Comparison of ENCODE assay signal across 39 cellular contexts in genomic region chr10:126588024-126588423, GRCh38.
"Had no signal": no experiment of that assay in that cellular context is flagged by ENCODE, and none has a peak within 500 bp of the region (broad histone marks: within the 10 kb centered on the region; RNA-seq: fewer than 3 reads in every experiment).

No MANE protein-coding gene starts in this region.

- H3K4me1 Mint-ChIP-seq: activated B cell treated with CpG ODN at 0.5 μM for 24 hours; activated CD4-positive, alpha-beta T cell treated with anti-CD3 and anti-CD28 coated beads, Interleukin-2, amount 10 ng/mL, durations not matched to agents 24 days and 14 days; activated naive CD4-positive, alpha-beta T cell treated with anti-CD3 and anti-CD28 coated beads, Interleukin-2, amount 10 ng/mL, durations not matched to agents 7 days and 5 days; activated naive CD4-positive, alpha-beta T cell treated with anti-CD3 and anti-CD28 coated beads, Interleukin-2, amount 50 U/mL, for 24 hours; activated naive CD8-positive, alpha-beta T cell treated with anti-CD3 and anti-CD28 coated beads, Interleukin-2, amount 10 ng/mL, durations not matched to agents 7 days and 5 days; activated naive CD8-positive, alpha-beta T cell treated with anti-CD3 and anti-CD28 coated beads, Interleukin-2, amount 50 U/mL, for 24 hours; central memory CD8-positive, alpha-beta T cell had no signal

- ATAC-seq: activated CD8-positive, alpha-beta T cell treated with anti-CD3 and anti-CD28 coated beads for 36 hours; activated naive CD8-positive, alpha-beta T cell treated with anti-CD3 and anti-CD28 coated beads, Interleukin-2, amount 50 U/mL, for 24 hours; activated T-cell treated with anti-CD3 and anti-CD28 coated beads, Interleukin-2, amount 50 U/mL, for 4 hours; activated T-cell treated with anti-CD3 and anti-CD28 coated beads, Interleukin-2, amount 50 U/mL, for 72 hours had no signal

- H3K27me3 ChIP-seq: ascending aorta, cardiac muscle cell had no signal

- H3K36me3 Mint-ChIP-seq: activated CD4-positive, alpha-beta memory T cell treated with anti-CD3 and anti-CD28 coated beads for 36 hours; activated naive CD4-positive, alpha-beta T cell treated with anti-CD3 and anti-CD28 coated beads, Interleukin-2, amount 10 ng/mL, durations not matched to agents 7 days and 5 days; activated naive CD4-positive, alpha-beta T cell treated with anti-CD3 and anti-CD28 coated beads, Interleukin-2, amount 50 U/mL, for 24 hours; activated naive CD8-positive, alpha-beta T cell; activated naive CD8-positive, alpha-beta T cell treated with anti-CD3 and anti-CD28 coated beads, Interleukin-2, amount 10 ng/mL, durations not matched to agents 7 days and 5 days; brain had no signal

- H3K27ac Mint-ChIP-seq: activated B cell treated with CpG ODN at 0.5 μM for 24 hours; activated CD4-positive, alpha-beta memory T cell treated with anti-CD3 and anti-CD28 coated beads for 36 hours; activated CD4-positive, alpha-beta T cell treated with anti-CD3 and anti-CD28 coated beads, Interleukin-2, amount 10 ng/mL, durations not matched to agents 24 days and 14 days; activated CD8-positive, alpha-beta T cell treated with anti-CD3 and anti-CD28 coated beads for 36 hours; activated naive CD4-positive, alpha-beta T cell treated with anti-CD3 and anti-CD28 coated beads, Interleukin-2, amount 10 ng/mL, durations not matched to agents 7 days and 5 days; activated naive CD4-positive, alpha-beta T cell treated with anti-CD3 and anti-CD28 coated beads, Interleukin-2, amount 50 U/mL, for 24 hours; activated naive CD8-positive, alpha-beta T cell; activated naive CD8-positive, alpha-beta T cell treated with anti-CD3 and anti-CD28 coated beads, Interleukin-2, amount 10 ng/mL, durations not matched to agents 7 days and 5 days; activated naive CD8-positive, alpha-beta T cell treated with anti-CD3 and anti-CD28 coated beads, Interleukin-2, amount 50 U/mL, for 24 hours; activated T-cell treated with anti-CD3 and anti-CD28 coated beads, Interleukin-2, amount 50 U/mL, for 72 hours; activated T-helper 1 cell treated with anti-CD3 and anti-CD28 coated beads, Interleukin-12 subunit alpha, Interleukin-12 subunit beta, Interleukin-2, Interleukin-4 antibody, amounts not matched to agents 30 ng/mL and 10 ng/mL and 1 ng/mL, durations not matched to agents 14 hours and 24 hours and 36 hours; activated T-helper 2 cell treated with anti-CD3 and anti-CD28 coated beads, Interferon-gamma antibody, Interleukin-2, Interleukin-4, amounts not matched to agents 10 μg/mL and 5 μg/mL and 100 μg/mL, durations not matched to agents 14 hours and 24 hours and 36 hours; brain; T-helper 1 cell treated with Interleukin-12 subunit alpha and Interleukin-12 subunit beta and Interleukin-4 antibody, amounts not matched to agents 30 μg/mL and 1 μg/mL, for 36 hours; T-helper 2 cell treated with Interferon-gamma antibody and Interleukin-4, amounts not matched to agents 5 μg/mL and 100 μg/mL, for 36 hours had no signal

- FAIRE-seq: bronchial epithelial cell, TTC549 had no signal

- H3K9me3 ChIP-seq: ascending aorta had no signal

- H3K4me3 Mint-ChIP-seq: activated B cell treated with CpG ODN at 0.5 μM for 24 hours; activated CD4-positive, alpha-beta memory T cell treated with anti-CD3 and anti-CD28 coated beads for 36 hours; activated CD4-positive, alpha-beta T cell treated with anti-CD3 and anti-CD28 coated beads, Interleukin-2, amount 10 ng/mL, durations not matched to agents 24 days and 14 days; activated CD8-positive, alpha-beta T cell treated with anti-CD3 and anti-CD28 coated beads for 36 hours; activated naive CD4-positive, alpha-beta T cell treated with anti-CD3 and anti-CD28 coated beads, Interleukin-2, amount 10 ng/mL, durations not matched to agents 7 days and 5 days; activated naive CD4-positive, alpha-beta T cell treated with anti-CD3 and anti-CD28 coated beads, Interleukin-2, amount 50 U/mL, for 24 hours; activated naive CD8-positive, alpha-beta T cell; activated naive CD8-positive, alpha-beta T cell treated with anti-CD3 and anti-CD28 coated beads, Interleukin-2, amount 10 ng/mL, durations not matched to agents 7 days and 5 days; activated naive CD8-positive, alpha-beta T cell treated with anti-CD3 and anti-CD28 coated beads, Interleukin-2, amount 50 U/mL, for 24 hours; activated T-cell treated with anti-CD3 and anti-CD28 coated beads, Interleukin-2, amount 50 U/mL, for 4 hours; activated T-cell treated with anti-CD3 and anti-CD28 coated beads, Interleukin-2, amount 50 U/mL, for 72 hours; activated T-helper 1 cell treated with anti-CD3 and anti-CD28 coated beads, Interleukin-12 subunit alpha, Interleukin-12 subunit beta, Interleukin-2, Interleukin-4 antibody, amounts not matched to agents 30 ng/mL and 10 ng/mL and 1 ng/mL, durations not matched to agents 14 hours and 24 hours and 36 hours; brain; central memory CD8-positive, alpha-beta T cell; T-helper 1 cell treated with Interleukin-12 subunit alpha and Interleukin-12 subunit beta and Interleukin-4 antibody, amounts not matched to agents 30 μg/mL and 1 μg/mL, for 36 hours; T-helper 2 cell treated with Interferon-gamma antibody and Interleukin-4, amounts not matched to agents 5 μg/mL and 100 μg/mL, for 36 hours had no signal

- DNase-seq: activated B cell treated with CpG ODN at 0.5 μM for 24 hours; activated CD4-positive, alpha-beta memory T cell treated with anti-CD3 and anti-CD28 coated beads for 36 hours; activated CD4-positive, alpha-beta T cell treated with anti-CD3 and anti-CD28 coated beads for 4 hours; activated CD4-positive, alpha-beta T cell treated with anti-CD3 and anti-CD28 coated beads, Interleukin-2, amount 10 ng/mL, durations not matched to agents 24 days and 14 days; activated CD4-positive, alpha-beta T cell treated with anti-CD3 and anti-CD28 coated beads, Interleukin-2, amount 50 U/mL, for 1 hour; activated CD4-positive, alpha-beta T cell treated with anti-CD3 and anti-CD28 coated beads, Interleukin-2, amount 50 U/mL, for 4 hours; activated CD4-positive, CD25-positive, alpha-beta regulatory T cell treated with anti-CD3 and anti-CD28 coated beads, Interleukin-2, amount 50 U/mL, for 72 hours; activated CD8-positive, alpha-beta memory T cell treated with anti-CD3 and anti-CD28 coated beads, Interleukin-2, amount 50 U/mL, for 4 hours; activated CD8-positive, alpha-beta T cell treated with anti-CD3 and anti-CD28 coated beads for 36 hours; activated effector memory CD4-positive, alpha-beta T cell treated with Interleukin-2 at 50 U/mL for 16 hours; activated gamma-delta T cell; activated naive CD4-positive, alpha-beta T cell treated with anti-CD3 and anti-CD28 coated beads, Interleukin-2, amount 10 ng/mL, durations not matched to agents 7 days and 5 days; activated naive CD4-positive, alpha-beta T cell treated with Interleukin-2 at 50 U/mL for 16 hours; activated naive CD8-positive, alpha-beta T cell treated with anti-CD3 and anti-CD28 coated beads, Interleukin-2, amount 10 ng/mL, durations not matched to agents 7 days and 5 days; activated naive CD8-positive, alpha-beta T cell treated with anti-CD3 and anti-CD28 coated beads, Interleukin-2, amount 50 U/mL, for 24 hours; activated T-cell treated with anti-CD3 and anti-CD28 coated beads for 4 hours; activated T-cell treated with anti-CD3 and anti-CD28 coated beads, Interleukin-2, amount 50 U/mL, for 1 hour; activated T-cell treated with anti-CD3 and anti-CD28 coated beads, Interleukin-2, amount 50 U/mL, for 4 hours; activated T-cell treated with anti-CD3 and anti-CD28 coated beads, Interleukin-2, amount 50 U/mL, for 72 hours; amygdala; anterior cingulate cortex; caudate nucleus; cerebellar nuclear complex; T-helper 1 cell; T-helper 2 cell; T-helper 9 cell had no signal

- H3K36me3 ChIP-seq: ascending aorta, cardiac muscle cell had no signal

- H3K9me3 Mint-ChIP-seq: activated B cell treated with CpG ODN at 0.5 μM for 24 hours; activated CD4-positive, alpha-beta T cell treated with anti-CD3 and anti-CD28 coated beads, Interleukin-2, amount 10 ng/mL, durations not matched to agents 24 days and 14 days; activated naive CD4-positive, alpha-beta T cell treated with anti-CD3 and anti-CD28 coated beads, Interleukin-2, amount 10 ng/mL, durations not matched to agents 7 days and 5 days; activated naive CD4-positive, alpha-beta T cell treated with anti-CD3 and anti-CD28 coated beads, Interleukin-2, amount 50 U/mL, for 24 hours; activated naive CD8-positive, alpha-beta T cell treated with anti-CD3 and anti-CD28 coated beads, Interleukin-2, amount 10 ng/mL, durations not matched to agents 7 days and 5 days; activated naive CD8-positive, alpha-beta T cell treated with anti-CD3 and anti-CD28 coated beads, Interleukin-2, amount 50 U/mL, for 24 hours; activated T-cell treated with anti-CD3 and anti-CD28 coated beads, Interleukin-2, amount 50 U/mL, for 4 hours; activated T-helper 1 cell treated with anti-CD3 and anti-CD28 coated beads, Interleukin-12 subunit alpha, Interleukin-12 subunit beta, Interleukin-2, Interleukin-4 antibody, amounts not matched to agents 30 ng/mL and 10 ng/mL and 1 ng/mL, durations not matched to agents 14 hours and 24 hours and 36 hours; activated T-helper 2 cell treated with anti-CD3 and anti-CD28 coated beads, Interferon-gamma antibody, Interleukin-2, Interleukin-4, amounts not matched to agents 10 μg/mL and 5 μg/mL and 100 μg/mL, durations not matched to agents 14 hours and 24 hours and 36 hours; T-helper 1 cell treated with Interleukin-12 subunit alpha and Interleukin-12 subunit beta and Interleukin-4 antibody, amounts not matched to agents 30 μg/mL and 1 μg/mL, for 36 hours had no signal

- H3K27me3 Mint-ChIP-seq: activated B cell treated with CpG ODN at 0.5 μM for 24 hours; activated CD4-positive, alpha-beta memory T cell treated with anti-CD3 and anti-CD28 coated beads for 36 hours; activated CD4-positive, alpha-beta T cell treated with anti-CD3 and anti-CD28 coated beads, Interleukin-2, amount 10 ng/mL, durations not matched to agents 24 days and 14 days; activated CD8-positive, alpha-beta T cell treated with anti-CD3 and anti-CD28 coated beads for 36 hours; activated naive CD4-positive, alpha-beta T cell treated with anti-CD3 and anti-CD28 coated beads, Interleukin-2, amount 10 ng/mL, durations not matched to agents 7 days and 5 days; activated naive CD4-positive, alpha-beta T cell treated with anti-CD3 and anti-CD28 coated beads, Interleukin-2, amount 50 U/mL, for 24 hours; activated naive CD8-positive, alpha-beta T cell treated with anti-CD3 and anti-CD28 coated beads, Interleukin-2, amount 10 ng/mL, durations not matched to agents 7 days and 5 days; central memory CD8-positive, alpha-beta T cell had no signal

- H3K4me3 ChIP-seq: ascending aorta, cardiac muscle cell had no signal

- H3K27ac ChIP-seq: ascending aorta, cardiac muscle cell, VCaP had no signal

- H3K4me1 ChIP-seq: ascending aorta had no signal
